ENCODE assay signal across 16 cellular contexts in genomic region chr4:2855584-2855983, GRCh38.
"Had no signal": no experiment of that assay in that cellular context is flagged by ENCODE, and none has a peak within 500 bp of the region (broad histone marks: within the 10 kb centered on the region; RNA-seq: fewer than 3 reads in every experiment).

No MANE protein-coding gene starts in this region.

- H3K27me3 ChIP-seq: heart left ventricle, SJSA1, stomach, vagina had no signal

- ATAC-seq: activated CD8-positive, alpha-beta T cell treated with anti-CD3 and anti-CD28 coated beads, Interleukin-2, amount 10 ng/mL, durations not matched to agents 7 days and 5 days; heart left ventricle had no signal

- H3K27ac ChIP-seq: SJSA1, vagina, VCaP had no signal

- H3K9me3 ChIP-seq: heart left ventricle, SJSA1, stomach, vagina had no signal

- H3K27me3 Mint-ChIP-seq: activated naive CD8-positive, alpha-beta T cell treated with anti-CD3 and anti-CD28 coated beads, Interleukin-2, amount 10 ng/mL, durations not matched to agents 7 days and 5 days had no signal

- H3K4me3 Mint-ChIP-seq: activated CD8-positive, alpha-beta T cell treated with anti-CD3 and anti-CD28 coated beads, Interleukin-2, amount 10 ng/mL, durations not matched to agents 7 days and 5 days; activated naive CD8-positive, alpha-beta T cell treated with anti-CD3 and anti-CD28 coated beads, Interleukin-2, amount 10 ng/mL, durations not matched to agents 7 days and 5 days; mesothelial cell of epicardium had no signal

- H3K27ac Mint-ChIP-seq: activated CD8-positive, alpha-beta T cell treated with anti-CD3 and anti-CD28 coated beads, Interleukin-2, amount 10 ng/mL, durations not matched to agents 7 days and 5 days; activated naive CD8-positive, alpha-beta T cell treated with anti-CD3 and anti-CD28 coated beads, Interleukin-2, amount 10 ng/mL, durations not matched to agents 7 days and 5 days had no signal

- H3K9me3 Mint-ChIP-seq: activated naive CD8-positive, alpha-beta T cell treated with anti-CD3 and anti-CD28 coated beads, Interleukin-2, amount 10 ng/mL, durations not matched to agents 7 days and 5 days had no signal

- H3K4me3 ChIP-seq: heart left ventricle, SJSA1, stomach, vagina had no signal

- DNase-seq: activated CD4-positive, alpha-beta T cell treated with anti-CD3 and anti-CD28 coated beads for 48 hours; activated CD8-positive, alpha-beta T cell treated with anti-CD3 and anti-CD28 coated beads, Interleukin-2, amount 10 ng/mL, durations not matched to agents 7 days and 5 days; activated effector memory CD4-positive, alpha-beta T cell treated with Interleukin-2 at 50 U/mL for 16 hours; activated naive CD8-positive, alpha-beta T cell treated with anti-CD3 and anti-CD28 coated beads, Interleukin-2, amount 10 ng/mL, durations not matched to agents 7 days and 5 days; anterior cingulate cortex; foreskin melanocyte; heart left ventricle; kidney; nucleus accumbens; stimulated activated CD4-positive, alpha-beta T cell treated with anti-CD3 and anti-CD28 coated beads, Interleukin-4, amount 100 ng/mL, for 1 hour; stimulated activated CD8-positive, alpha-beta memory T cell treated with anti-CD3 and anti-CD28 coated beads, Interleukin-4, amount 100 ng/mL, for 48 hours; stomach had no signal

- H3K36me3 ChIP-seq: SJSA1 had no signal

- H3K4me1 ChIP-seq: SJSA1 had no signal
